Comparison of ENCODE assay signal across 1 cellular context in the genomic region with DNA sequence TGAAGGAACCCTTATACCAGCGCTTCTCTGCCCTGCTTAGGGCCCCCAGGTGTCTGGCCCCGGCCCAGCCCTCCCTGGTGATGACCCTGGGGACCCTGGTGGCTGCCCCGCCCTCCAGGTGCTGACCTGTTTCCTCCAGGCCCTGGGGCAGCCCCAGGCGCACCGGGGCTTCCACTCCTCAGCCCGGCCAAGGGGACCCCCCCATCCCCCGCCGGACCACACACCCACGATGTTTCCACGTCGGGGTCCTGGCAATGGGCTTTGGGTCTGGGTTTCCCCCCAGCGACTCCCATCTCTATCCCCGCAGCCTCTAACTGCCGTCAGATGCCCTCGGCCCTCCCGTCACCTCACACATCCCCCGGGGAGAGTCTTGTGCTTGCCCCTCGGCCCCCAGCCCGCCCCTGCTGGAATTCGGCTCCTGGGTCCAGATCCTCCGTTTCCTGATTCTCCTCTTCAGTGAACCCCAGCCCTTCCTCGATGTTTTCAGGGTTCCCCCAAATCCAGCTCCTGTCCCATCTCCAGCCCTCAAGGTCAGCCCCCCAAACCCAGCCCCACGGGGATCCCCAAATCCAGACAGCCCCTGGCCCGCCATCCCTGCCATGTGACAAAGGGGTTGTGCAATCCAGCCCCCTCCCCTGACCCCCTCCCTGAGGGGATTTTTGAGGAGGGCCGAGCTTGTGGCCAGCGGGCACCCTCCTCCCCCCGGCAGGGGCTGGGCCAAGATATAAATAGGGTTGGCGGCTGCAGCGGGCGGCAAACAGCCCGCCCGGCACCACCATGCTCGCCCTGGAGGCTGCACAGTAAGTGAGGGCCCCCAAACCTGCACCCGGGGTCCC.
TF ChIP-seq lines count a peak whose summit lies in the region.

SPIB (plus strand) TSS at position 753 of the 836 bp plus-strand sequence; CDS start at position 778, 25 bp downstream.

TF ChIP-seq in GM12878, 131 proteins besides CTCF, POLR2A, EP300 and RAD21 (continued from another document):
- TF ChIP-seq, protein P1, sequence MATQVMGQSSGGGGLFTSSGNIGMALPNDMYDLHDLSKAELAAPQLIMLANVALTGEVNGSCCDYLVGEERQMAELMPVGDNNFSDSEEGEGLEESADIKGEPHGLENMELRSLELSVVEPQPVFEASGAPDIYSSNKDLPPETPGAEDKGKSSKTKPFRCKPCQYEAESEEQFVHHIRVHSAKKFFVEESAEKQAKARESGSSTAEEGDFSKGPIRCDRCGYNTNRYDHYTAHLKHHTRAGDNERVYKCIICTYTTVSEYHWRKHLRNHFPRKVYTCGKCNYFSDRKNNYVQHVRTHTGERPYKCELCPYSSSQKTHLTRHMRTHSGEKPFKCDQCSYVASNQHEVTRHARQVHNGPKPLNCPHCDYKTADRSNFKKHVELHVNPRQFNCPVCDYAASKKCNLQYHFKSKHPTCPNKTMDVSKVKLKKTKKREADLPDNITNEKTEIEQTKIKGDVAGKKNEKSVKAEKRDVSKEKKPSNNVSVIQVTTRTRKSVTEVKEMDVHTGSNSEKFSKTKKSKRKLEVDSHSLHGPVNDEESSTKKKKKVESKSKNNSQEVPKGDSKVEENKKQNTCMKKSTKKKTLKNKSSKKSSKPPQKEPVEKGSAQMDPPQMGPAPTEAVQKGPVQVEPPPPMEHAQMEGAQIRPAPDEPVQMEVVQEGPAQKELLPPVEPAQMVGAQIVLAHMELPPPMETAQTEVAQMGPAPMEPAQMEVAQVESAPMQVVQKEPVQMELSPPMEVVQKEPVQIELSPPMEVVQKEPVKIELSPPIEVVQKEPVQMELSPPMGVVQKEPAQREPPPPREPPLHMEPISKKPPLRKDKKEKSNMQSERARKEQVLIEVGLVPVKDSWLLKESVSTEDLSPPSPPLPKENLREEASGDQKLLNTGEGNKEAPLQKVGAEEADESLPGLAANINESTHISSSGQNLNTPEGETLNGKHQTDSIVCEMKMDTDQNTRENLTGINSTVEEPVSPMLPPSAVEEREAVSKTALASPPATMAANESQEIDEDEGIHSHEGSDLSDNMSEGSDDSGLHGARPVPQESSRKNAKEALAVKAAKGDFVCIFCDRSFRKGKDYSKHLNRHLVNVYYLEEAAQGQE (IDR thresholded peaks at IDR 0.05; ENCODE audit: low read depth, low read length) = no peak
- TF ChIP-seq RUNX3 (IDR thresholded peaks at IDR 0.05; ENCODE audit: low read length) = peak; percentile 51
- TF ChIP-seq, protein P2, sequence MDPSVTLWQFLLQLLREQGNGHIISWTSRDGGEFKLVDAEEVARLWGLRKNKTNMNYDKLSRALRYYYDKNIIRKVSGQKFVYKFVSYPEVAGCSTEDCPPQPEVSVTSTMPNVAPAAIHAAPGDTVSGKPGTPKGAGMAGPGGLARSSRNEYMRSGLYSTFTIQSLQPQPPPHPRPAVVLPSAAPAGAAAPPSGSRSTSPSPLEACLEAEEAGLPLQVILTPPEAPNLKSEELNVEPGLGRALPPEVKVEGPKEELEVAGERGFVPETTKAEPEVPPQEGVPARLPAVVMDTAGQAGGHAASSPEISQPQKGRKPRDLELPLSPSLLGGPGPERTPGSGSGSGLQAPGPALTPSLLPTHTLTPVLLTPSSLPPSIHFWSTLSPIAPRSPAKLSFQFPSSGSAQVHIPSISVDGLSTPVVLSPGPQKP (IDR thresholded peaks at IDR 0.05; ENCODE audit: low read depth, low read length) = no peak
- TF ChIP-seq GATAD2B (conservative IDR thresholded peaks at IDR 0.05; ENCODE audit: low read depth) = peak; percentile 59; the same call in 1 of the 2 replicates
- TF ChIP-seq ZBTB40 (IDR thresholded peaks at IDR 0.05; ENCODE audit: borderline replicate concordance) = no peak
- no peak for TF ChIP-seq SIN3A (IDR thresholded peaks at IDR 0.05; ENCODE audit: low read depth, low read length)
- no peak for TF ChIP-seq HDAC2 (IDR thresholded peaks at IDR 0.05)
- peak; percentile 63; the same call in 1 of the 2 replicates for TF ChIP-seq MEF2A (IDR thresholded peaks at IDR 0.05; ENCODE audit: insufficient read depth, low read depth, low read length)
- TF ChIP-seq EED (IDR thresholded peaks at IDR 0.05; ENCODE audit: low read depth) = 0 out of 2 replicates have a peak, but pooled peaks have one; percentile 3
- peak in 1 of 2 experiments; percentile 75; a peak in 1 of 3 replicates for TF ChIP-seq EGR1 (IDR thresholded peaks at IDR 0.05; ENCODE audit: borderline replicate concordance in 1 of 2, low read depth in 2 of 2, low read length in 2 of 2)
- TF ChIP-seq, protein P3, sequence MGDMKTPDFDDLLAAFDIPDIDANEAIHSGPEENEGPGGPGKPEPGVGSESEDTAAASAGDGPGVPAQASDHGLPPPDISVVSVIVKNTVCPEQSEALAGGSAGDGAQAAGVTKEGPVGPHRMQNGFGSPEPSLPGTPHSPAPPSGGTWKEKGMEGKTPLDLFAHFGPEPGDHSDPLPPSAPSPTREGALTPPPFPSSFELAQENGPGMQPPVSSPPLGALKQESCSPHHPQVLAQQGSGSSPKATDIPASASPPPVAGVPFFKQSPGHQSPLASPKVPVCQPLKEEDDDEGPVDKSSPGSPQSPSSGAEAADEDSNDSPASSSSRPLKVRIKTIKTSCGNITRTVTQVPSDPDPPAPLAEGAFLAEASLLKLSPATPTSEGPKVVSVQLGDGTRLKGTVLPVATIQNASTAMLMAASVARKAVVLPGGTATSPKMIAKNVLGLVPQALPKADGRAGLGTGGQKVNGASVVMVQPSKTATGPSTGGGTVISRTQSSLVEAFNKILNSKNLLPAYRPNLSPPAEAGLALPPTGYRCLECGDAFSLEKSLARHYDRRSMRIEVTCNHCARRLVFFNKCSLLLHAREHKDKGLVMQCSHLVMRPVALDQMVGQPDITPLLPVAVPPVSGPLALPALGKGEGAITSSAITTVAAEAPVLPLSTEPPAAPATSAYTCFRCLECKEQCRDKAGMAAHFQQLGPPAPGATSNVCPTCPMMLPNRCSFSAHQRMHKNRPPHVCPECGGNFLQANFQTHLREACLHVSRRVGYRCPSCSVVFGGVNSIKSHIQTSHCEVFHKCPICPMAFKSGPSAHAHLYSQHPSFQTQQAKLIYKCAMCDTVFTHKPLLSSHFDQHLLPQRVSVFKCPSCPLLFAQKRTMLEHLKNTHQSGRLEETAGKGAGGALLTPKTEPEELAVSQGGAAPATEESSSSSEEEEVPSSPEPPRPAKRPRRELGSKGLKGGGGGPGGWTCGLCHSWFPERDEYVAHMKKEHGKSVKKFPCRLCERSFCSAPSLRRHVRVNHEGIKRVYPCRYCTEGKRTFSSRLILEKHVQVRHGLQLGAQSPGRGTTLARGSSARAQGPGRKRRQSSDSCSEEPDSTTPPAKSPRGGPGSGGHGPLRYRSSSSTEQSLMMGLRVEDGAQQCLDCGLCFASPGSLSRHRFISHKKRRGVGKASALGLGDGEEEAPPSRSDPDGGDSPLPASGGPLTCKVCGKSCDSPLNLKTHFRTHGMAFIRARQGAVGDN (IDR thresholded peaks at IDR 0.05) = peak; percentile 87
- TF ChIP-seq NFXL1 (IDR thresholded peaks at IDR 0.05; ENCODE audit: borderline replicate concordance) = no peak
- peak; percentile 84; the same call in 1 of the 2 replicates for TF ChIP-seq POLR2AphosphoS2 (IDR thresholded peaks at IDR 0.05; ENCODE audit: low read depth, low read length)
- TF ChIP-seq, protein P4, sequence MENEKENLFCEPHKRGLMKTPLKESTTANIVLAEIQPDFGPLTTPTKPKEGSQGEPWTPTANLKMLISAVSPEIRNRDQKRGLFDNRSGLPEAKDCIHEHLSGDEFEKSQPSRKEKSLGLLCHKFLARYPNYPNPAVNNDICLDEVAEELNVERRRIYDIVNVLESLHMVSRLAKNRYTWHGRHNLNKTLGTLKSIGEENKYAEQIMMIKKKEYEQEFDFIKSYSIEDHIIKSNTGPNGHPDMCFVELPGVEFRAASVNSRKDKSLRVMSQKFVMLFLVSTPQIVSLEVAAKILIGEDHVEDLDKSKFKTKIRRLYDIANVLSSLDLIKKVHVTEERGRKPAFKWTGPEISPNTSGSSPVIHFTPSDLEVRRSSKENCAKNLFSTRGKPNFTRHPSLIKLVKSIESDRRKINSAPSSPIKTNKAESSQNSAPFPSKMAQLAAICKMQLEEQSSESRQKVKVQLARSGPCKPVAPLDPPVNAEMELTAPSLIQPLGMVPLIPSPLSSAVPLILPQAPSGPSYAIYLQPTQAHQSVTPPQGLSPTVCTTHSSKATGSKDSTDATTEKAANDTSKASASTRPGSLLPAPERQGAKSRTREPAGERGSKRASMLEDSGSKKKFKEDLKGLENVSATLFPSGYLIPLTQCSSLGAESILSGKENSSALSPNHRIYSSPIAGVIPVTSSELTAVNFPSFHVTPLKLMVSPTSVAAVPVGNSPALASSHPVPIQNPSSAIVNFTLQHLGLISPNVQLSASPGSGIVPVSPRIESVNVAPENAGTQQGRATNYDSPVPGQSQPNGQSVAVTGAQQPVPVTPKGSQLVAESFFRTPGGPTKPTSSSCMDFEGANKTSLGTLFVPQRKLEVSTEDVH (IDR thresholded peaks at IDR 0.05; ENCODE audit: low read depth, partially characterized antibody) = no peak
- no peak for TF ChIP-seq YBX1 (IDR thresholded peaks at IDR 0.05)
- peak; percentile 61 for TF ChIP-seq MEF2B (IDR thresholded peaks at IDR 0.05; ENCODE audit: partially characterized antibody, poor library complexity, severe bottlenecking)
- TF ChIP-seq FOS (IDR thresholded peaks at IDR 0.05; ENCODE audit: borderline replicate concordance, extremely low read depth, insufficient read length) = no peak
- TF ChIP-seq SMAD1 (IDR thresholded peaks at IDR 0.05; ENCODE audit: low read depth, partially characterized antibody) = peak; percentile 22
- TF ChIP-seq TCF12 (IDR thresholded peaks at IDR 0.05; ENCODE audit: low read depth, low read length) = 0 out of 2 replicates have a peak, but pooled peaks have one; percentile 27
- 0 out of 2 replicates have a peak, but pooled peaks have one; percentile 18 for TF ChIP-seq HDGF (IDR thresholded peaks at IDR 0.05)
- TF ChIP-seq NFIC (IDR thresholded peaks at IDR 0.05; ENCODE audit: low read depth, low read length) = no peak; the same call in 1 of the 2 replicates
- no peak for TF ChIP-seq RBBP5 (conservative IDR thresholded peaks at IDR 0.05)
- no peak for TF ChIP-seq NRF1 (conservative IDR thresholded peaks at IDR 0.05; ENCODE audit: low read depth, low read length)
- TF ChIP-seq JUND (IDR thresholded peaks at IDR 0.05; ENCODE audit: low read depth, low read length) = no peak
- TF ChIP-seq MTA3 (IDR thresholded peaks at IDR 0.05; ENCODE audit: borderline replicate concordance, low read length) = no peak; the same call in 1 of the 2 replicates
- TF ChIP-seq CBFB (IDR thresholded peaks at IDR 0.05; ENCODE audit: low read depth) = peak; percentile 74; the same call in 1 of the 2 replicates
- TF ChIP-seq RELA (IDR thresholded peaks at IDR 0.05; ENCODE audit: borderline replicate concordance, partially characterized antibody) = peak; percentile 44
- no peak for TF ChIP-seq NR2C2 (IDR thresholded peaks at IDR 0.05; ENCODE audit: borderline replicate concordance, control insufficient read depth, insufficient read length, low read depth)
- peak; percentile 57; the same call in 1 of the 2 replicates for TF ChIP-seq SMAD5 (IDR thresholded peaks at IDR 0.05; ENCODE audit: low read depth)
- no peak for TF ChIP-seq IRF5 (IDR thresholded peaks at IDR 0.05; ENCODE audit: borderline replicate concordance)
- TF ChIP-seq, protein P5, sequence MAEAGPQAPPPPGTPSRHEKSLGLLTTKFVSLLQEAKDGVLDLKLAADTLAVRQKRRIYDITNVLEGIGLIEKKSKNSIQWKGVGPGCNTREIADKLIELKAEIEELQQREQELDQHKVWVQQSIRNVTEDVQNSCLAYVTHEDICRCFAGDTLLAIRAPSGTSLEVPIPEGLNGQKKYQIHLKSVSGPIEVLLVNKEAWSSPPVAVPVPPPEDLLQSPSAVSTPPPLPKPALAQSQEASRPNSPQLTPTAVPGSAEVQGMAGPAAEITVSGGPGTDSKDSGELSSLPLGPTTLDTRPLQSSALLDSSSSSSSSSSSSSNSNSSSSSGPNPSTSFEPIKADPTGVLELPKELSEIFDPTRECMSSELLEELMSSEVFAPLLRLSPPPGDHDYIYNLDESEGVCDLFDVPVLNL (IDR thresholded peaks at IDR 0.05; ENCODE audit: low read depth, low read length) = 0 out of 2 replicates have a peak, but pooled peaks have one; percentile 28
- no peak for TF ChIP-seq ZNF274 (IDR thresholded peaks at IDR 0.05; ENCODE audit: insufficient read depth, insufficient read length)
- no peak for TF ChIP-seq ETV6 (conservative IDR thresholded peaks at IDR 0.05 in 1 of 2, IDR thresholded peaks at IDR 0.05 in 1 of 2; ENCODE audit: borderline replicate concordance in 1 of 2, low read depth in 1 of 2)
- TF ChIP-seq RCOR1 (conservative IDR thresholded peaks at IDR 0.05; ENCODE audit: low read depth, low read length) = no peak
- TF ChIP-seq CREB1 (IDR thresholded peaks at IDR 0.05; ENCODE audit: low read depth) = 0 out of 2 replicates have a peak, but pooled peaks have one; percentile 16
- peak; percentile 47; the same call in 1 of the 2 replicates for TF ChIP-seq PML (IDR thresholded peaks at IDR 0.05; ENCODE audit: low read length)
